18 cellular contexts compared by ENCODE assay signal in genomic region chr1:17121881-17122280, GRCh38. TPM values are rescaled to one million over a fixed set of nuclear protein-coding genes. Genes with fewer than 3 reads are reported as not detected.
DNase-seq lines count a peak whose midpoint lies in the region; ATAC-seq and TF ChIP-seq lines count a peak whose summit lies in the region.
"Had no signal": no experiment of that assay in that cellular context is flagged by ENCODE, and none has a peak within 500 bp of the region (broad histone marks: within the 10 kb centered on the region; RNA-seq: fewer than 3 reads in every experiment).

No MANE protein-coding gene starts in this region.

- H4K20me1 ChIP-seq in PC-9 (ENCODE audit: insufficient read depth) = no peaks in the 10 kb centered on the region

- H3F3A ChIP-seq in PC-9 (ENCODE audit: insufficient read depth, low read depth) = no peaks in the 10 kb centered on the region

- H3K27ac ChIP-seq in RWPE1 = peak overlapping the region; percentile 24
- H3K27ac ChIP-seq in gastrocnemius medialis = peak overlapping the region; percentile 86 to 94 (median 90)
- H3K27ac ChIP-seq in PC-9 = no peak overlapping the region
- H3K27ac ChIP-seq: ovary had no signal

- peak; percentile 49 to 59 for ATAC-seq in gastrocnemius medialis
- ATAC-seq in GM18868 (IDR thresholded peaks at IDR 0.05; ENCODE audit: unreplicated experiment) = no peak
- ATAC-seq: activated T-cell treated with anti-CD3 and anti-CD28 coated beads, Interleukin-2, amount 50 U/mL, for 72 hours; sciatic nerve had no signal

- H3K9me2 ChIP-seq in PC-9 (ENCODE audit: insufficient read depth) = no peaks in the 10 kb centered on the region

- peak in 1 of 2 donors; percentile 30 for TF ChIP-seq POLR2A in gastrocnemius medialis (IDR thresholded peaks at IDR 0.05)

- in situ Hi-C loops in gastrocnemius medialis (cut with MboI; ENCODE audit: low sequenced_read_pairs in 4 of 4) = loop anchor here in 3 of 4 donors (5.0 to 10.0 kb wide), 3 partner anchors 57 to 213 kb away; no protein-coding TSS in a partner anchor

- no peak overlapping the region for H3K4me3 ChIP-seq in fibroblast of the aortic adventitia (ENCODE audit: low read depth, low read length)
- no peak overlapping the region for H3K4me3 ChIP-seq in gastrocnemius medialis
- no peak overlapping the region for H3K4me3 ChIP-seq in PC-9
- H3K4me3 ChIP-seq: ovary, upper lobe of left lung had no signal

- intact Hi-C loops in gastrocnemius medialis (cut with DNase I; ENCODE audit: low total_unique reads) = loop anchor here (10.0 kb wide), 1 partner anchor 313 kb away; the partner anchor contains the start of gene RCC2
- intact Hi-C loops in PC-9 (cut with micrococcal nuclease; ENCODE audit: unreplicated experiment) = no loop called here

- no peaks in the 10 kb centered on the region for H3K27me3 ChIP-seq in gastrocnemius medialis
- H3K27me3 ChIP-seq in PC-9 (ENCODE audit: insufficient read depth, low read depth) = no peaks in the 10 kb centered on the region
- H3K27me3 ChIP-seq: ovary had no signal

- H3K4me1 ChIP-seq in gastrocnemius medialis = peaks cover 31 to 47% of the 10 kb centered on the region in 2 donors
- H3K4me1 ChIP-seq in PC-9 (replicated peaks; ENCODE audit: insufficient read depth) = peaks cover 17% of the 10 kb centered on the region

- no peak overlapping the region for H2AFZ ChIP-seq in PC-9

- DNase-seq in ELR (ENCODE audit: low read depth) (peak; percentile 19), RWPE1 (ENCODE audit: low spot score) (no peak), fibroblast of the aortic adventitia (ENCODE audit: low read depth) (peak; percentile 9), gastrocnemius medialis (peak in 1 of 2 donors; percentile 71), PC-9 (no peak), globus pallidus (ENCODE audit: low spot score) (no peak), NCI-H146 (lab: John Stamatoyannopoulos, UW) (no peak)
- DNase-seq: activated naive CD8-positive, alpha-beta T cell treated with anti-CD3 and anti-CD28 coated beads, Interleukin-2, amount 10 ng/mL, durations not matched to agents 7 days and 5 days; activated T-cell treated with anti-CD3 and anti-CD28 coated beads, Interleukin-2, amount 50 U/mL, for 72 hours; COR-L47; H9; NCI-H748 treated with DMSO at 0.1 percent for 48 hours; ovary; stimulated activated CD4-positive, alpha-beta T cell treated with anti-CD3 and anti-CD28 coated beads, Interleukin-2, amount 100 ng/mL, for 24 hours had no signal

- H3K36me3 ChIP-seq in gastrocnemius medialis (no peaks in the 10 kb centered on the region), PC-9 (ENCODE audit: low read depth) (no peaks in the 10 kb centered on the region)
- H3K36me3 ChIP-seq: ovary, upper lobe of left lung had no signal

- no peaks in the 10 kb centered on the region for H3K9me3 ChIP-seq in gastrocnemius medialis
- H3K9me3 ChIP-seq in PC-9 (ENCODE audit: insufficient read depth, low read depth) = no peaks in the 10 kb centered on the region
- H3K9me3 ChIP-seq: ovary, upper lobe of left lung had no signal

- CTCF ChIA-PET in RWPE1 (lab: Yijun Ruan, JAX) = interaction anchor here (1.4 kb wide), 1 partner anchor 115 kb away, joined by 6 read pairs; no protein-coding TSS in a partner anchor
- CTCF ChIA-PET in PC-9 (lab: Charles Lee) = no interaction called here

- POLR2A ChIA-PET in RWPE1 (lab: Yijun Ruan, JAX; ENCODE audit: low non-redundant PET) = no interaction called here
- POLR2A ChIA-PET in PC-9 (lab: Charles Lee; ENCODE audit: unreplicated experiment) = interaction anchor here (0.6 kb wide), 1 partner anchor 78 kb away, joined by 20 read pairs; no protein-coding TSS in a partner anchor

- no peak for TF ChIP-seq CTCF in RWPE1 (conservative IDR thresholded peaks at IDR 0.05; ENCODE audit: low read depth)
- no peak for TF ChIP-seq CTCF in fibroblast of the aortic adventitia (IDR thresholded peaks at IDR 0.05; ENCODE audit: insufficient read depth, low read length)
- no peak for TF ChIP-seq CTCF in gastrocnemius medialis (IDR thresholded peaks at IDR 0.05 in 4 of 5, conservative IDR thresholded peaks at IDR 0.05 in 1 of 5)
- TF ChIP-seq CTCF in PC-9 (conservative IDR thresholded peaks at IDR 0.05) = no peak

- H3K79me2 ChIP-seq in PC-9 (ENCODE audit: low read depth) = no peaks in the 10 kb centered on the region

- no peak overlapping the region for H3K4me2 ChIP-seq in PC-9

- no TSS peak for BruUV-seq in PC-9 (replicated peaks; lab: Mats Ljungman, UMichigan)

RNA-seq across cellular contexts. Expression of gene PADI2, which starts 2.6 kb away (rescaled TPM):
- total RNA-seq in fibroblast of the aortic adventitia (ENCODE audit: low replicate concordance) (0.09 and 0.16 TPM in 2 replicates), gastrocnemius medialis (100 to 1,000 TPM; 156 to 176 (median 171) TPM), PC-9 (2021) (14.0 and 16.7 TPM in 2 replicates)
- total RNA-seq: activated CD8-positive, alpha-beta memory T cell treated with anti-CD3 and anti-CD28 coated beads for 36 hours had no signal

Comparison
In these comparisons a context has a peak if more than half of its experiments do, and no peak if none do; other contexts are left out.
1. DNase-seq: peak in ELR (single experiment) and fibroblast of the aortic adventitia (single experiment); none in RWPE1 (single experiment), PC-9 (0 of 2), globus pallidus (single experiment) and NCI-H146 (single experiment).
2. RNA of gene PADI2, which starts 2.6 kb away (total RNA-seq): 156 to 176 TPM in gastrocnemius medialis and 14.0 to 16.7 TPM in PC-9; 0.09 to 0.16 TPM in fibroblast of the aortic adventitia; every median in the first group is over 10 times any median in the second.